Comparison of ENCODE assay signal across 8 cellular contexts in the genomic region with DNA sequence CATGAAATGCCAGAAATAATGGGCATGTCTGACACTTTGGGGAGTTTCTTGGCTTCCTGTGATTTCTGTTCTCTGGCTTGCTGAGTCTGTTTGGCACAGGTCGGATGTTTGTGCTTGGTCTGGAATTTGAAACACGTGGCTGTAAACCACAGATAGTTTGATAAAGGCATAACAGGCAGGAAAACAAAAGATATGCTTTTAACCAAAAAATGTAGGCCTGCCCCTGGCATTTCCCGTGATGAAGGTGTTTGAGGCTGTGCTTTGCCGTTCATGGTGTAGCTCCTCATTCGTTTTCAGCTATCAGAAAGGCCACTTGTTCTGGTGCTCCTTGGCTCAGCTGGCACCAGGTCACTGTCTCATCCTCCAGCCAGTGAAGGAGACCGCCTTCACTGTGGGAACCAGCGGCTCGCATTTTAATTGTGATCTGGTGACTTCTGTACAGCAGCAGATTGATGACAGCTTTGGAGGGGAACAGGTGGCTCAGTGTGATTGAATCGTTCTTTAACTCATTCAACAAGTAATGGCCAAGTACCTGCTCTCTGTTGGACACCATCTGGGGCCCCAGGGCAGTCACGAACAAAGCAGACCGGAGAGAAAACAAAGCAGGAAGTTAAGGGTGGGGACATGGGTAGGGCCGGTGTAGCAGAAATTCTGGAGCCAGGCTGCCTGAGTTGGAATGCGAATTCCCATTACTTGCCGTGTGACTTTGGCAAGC.
DNase-seq lines count a peak whose midpoint lies in the region; ATAC-seq, FAIRE-seq and TF ChIP-seq lines count a peak whose summit lies in the region.

No MANE protein-coding gene starts in this region.

- H3K4me1 Mint-ChIP-seq in activated T-cell treated with anti-CD3 and anti-CD28 coated beads, Interleukin-2, amount 50 U/mL, for 72 hours (ENCODE audit: low read depth), result peaks cover 84% of the 10 kb centered on the region
- peaks cover 63 to 76% (median 63%) of the 10 kb centered on the region in 3 donors for H3K4me1 Mint-ChIP-seq in naive B cell

- peaks cover 0 to 5% of the 10 kb centered on the region in 2 experiments for H3K36me3 ChIP-seq in SK-N-SH (replicated peaks in 1 of 2; ENCODE audit: control insufficient read depth in 1 of 2, insufficient read depth in 2 of 2, low read length in 1 of 2)
- H3K36me3 ChIP-seq in duodenal mucosa (ENCODE audit: control insufficient read depth in 1 of 2, insufficient read depth in 2 of 2, low read length in 2 of 2), result no peaks in the 10 kb centered on the region

- H3K4me2 ChIP-seq in SK-N-SH, result peak overlapping the region; percentile 74

- POLR2A ChIA-PET in SK-N-SH (lab: Yijun Ruan, JAX), result no interaction called here

- peaks cover 13 to 14% of the 10 kb centered on the region in 2 donors for H3K9me3 Mint-ChIP-seq in activated T-cell treated with anti-CD3 and anti-CD28 coated beads, Interleukin-2, amount 50 U/mL, for 72 hours
- H3K9me3 Mint-ChIP-seq in naive B cell, result peaks cover 10 to 31% (median 22%) of the 10 kb centered on the region in 7 donors

- peaks cover 68% of the 10 kb centered on the region for H4K20me1 ChIP-seq in SK-N-SH (ENCODE audit: insufficient read depth)

- H3K4me1 ChIP-seq in SK-N-SH (ENCODE audit: control insufficient read depth in 1 of 2, insufficient read depth in 2 of 2, low read depth in 1 of 2, low read length in 1 of 2) (peaks cover 30 to 42% of the 10 kb centered on the region in 2 experiments), duodenal mucosa (ENCODE audit: control insufficient read depth in 1 of 2, insufficient read depth in 2 of 2, low read length in 2 of 2) (peaks cover 44 to 46% of the 10 kb centered on the region in 2 donors)

- no peak for FAIRE-seq in D721Med (lab: Jason Lieb, UNC)

- ATAC-seq in activated T-cell treated with anti-CD3 and anti-CD28 coated beads, Interleukin-2, amount 50 U/mL, for 72 hours (replicated peaks in 1 of 2), result peak; percentile 21 to 29
- ATAC-seq in naive B cell (ENCODE audit: low read depth in 2 of 2) (no peak), HG03196 (IDR thresholded peaks at IDR 0.05; ENCODE audit: unreplicated experiment) (no peak)

- no peaks in the 10 kb centered on the region for H3K9me2 ChIP-seq in SK-N-SH

- TF ChIP-seq EP300 in SK-N-SH (IDR thresholded peaks at IDR 0.05; ENCODE audit: borderline replicate concordance in 1 of 2, low read depth in 1 of 2, low read length in 1 of 2), result peak; percentile 42 to 82; a peak in 2 of 4 replicates

- peak overlapping the region; percentile 91 for H3K27ac Mint-ChIP-seq in activated T-cell treated with anti-CD3 and anti-CD28 coated beads, Interleukin-2, amount 50 U/mL, for 72 hours
- peak overlapping the region; percentile 41 to 92 (median 82) for H3K27ac Mint-ChIP-seq in naive B cell

- peaks cover 14 to 26% of the 10 kb centered on the region in 2 donors for H3K36me3 Mint-ChIP-seq in activated T-cell treated with anti-CD3 and anti-CD28 coated beads, Interleukin-2, amount 50 U/mL, for 72 hours (ENCODE audit: insufficient read depth in 2 of 2)
- peaks cover 10 to 22% of the 10 kb centered on the region in 2 donors for H3K36me3 Mint-ChIP-seq in naive B cell

- H3K27ac ChIP-seq in SK-N-SH (ENCODE audit: low read depth in 2 of 2, low read length in 1 of 2) (peak overlapping the region; percentile 57 to 86), duodenal mucosa (ENCODE audit: low read depth, low read length) (no peak overlapping the region)

- H3K9me3 ChIP-seq in SK-N-SH (peaks cover 16% of the 10 kb centered on the region), duodenal mucosa (ENCODE audit: control insufficient read depth in 1 of 2, low read length in 2 of 2) (peaks cover 18 to 26% of the 10 kb centered on the region in 2 donors)

- H3K9ac ChIP-seq in SK-N-SH (no peak overlapping the region), duodenal mucosa (ENCODE audit: low read depth in 1 of 2, low read length in 2 of 2) (peak overlapping the region; percentile 23 to 37)

- H3K4me3 Mint-ChIP-seq in activated T-cell treated with anti-CD3 and anti-CD28 coated beads, Interleukin-2, amount 50 U/mL, for 72 hours, result peak overlapping the region; percentile 80 to 81
- peak overlapping the region in 7 of 8 donors; percentile 26 to 70 (median 57) for H3K4me3 Mint-ChIP-seq in naive B cell

- WGBS in SK-N-SH (ENCODE audit: low lambda C conversion rate), result 32% methylated on average over 14 of the region's 14 CpGs

- H3K27me3 ChIP-seq in SK-N-SH (ENCODE audit: insufficient read depth) (no peaks in the 10 kb centered on the region), duodenal mucosa (ENCODE audit: control insufficient read depth in 1 of 2, insufficient read depth in 2 of 2, low read length in 2 of 2) (no peaks in the 10 kb centered on the region)

- H3K27me3 Mint-ChIP-seq in activated T-cell treated with anti-CD3 and anti-CD28 coated beads, Interleukin-2, amount 50 U/mL, for 72 hours (ENCODE audit: low read depth), result no peaks in the 10 kb centered on the region
- H3K27me3 Mint-ChIP-seq in naive B cell, result no peaks in the 10 kb centered on the region

- peaks cover 96% of the 10 kb centered on the region for H3K79me2 ChIP-seq in SK-N-SH (ENCODE audit: insufficient read depth)

- CTCF ChIA-PET in SK-N-SH (lab: Yijun Ruan, JAX), result no interaction called here

- H3F3A ChIP-seq in SK-N-SH (replicated peaks; ENCODE audit: insufficient read depth), result peaks cover 12% of the 10 kb centered on the region

- H3K4me3 ChIP-seq in SK-N-SH (ENCODE audit: low read depth in 2 of 2, low read length in 1 of 2) (peak overlapping the region; percentile 11 to 20; a peak in 1 of 4 replicates), duodenal mucosa (ENCODE audit: low read depth in 1 of 2, low read length in 2 of 2) (peak overlapping the region in 1 of 2 donors; percentile 30)

- no peak for TF ChIP-seq RAD21 in SK-N-SH (IDR thresholded peaks at IDR 0.05; ENCODE audit: low read length)

- peak in 1 of 2 donors; percentile 8 for DNase-seq in activated T-cell treated with anti-CD3 and anti-CD28 coated beads, Interleukin-2, amount 50 U/mL, for 72 hours
- DNase-seq in activated T-cell treated with anti-CD3 and anti-CD28 coated beads, Interleukin-2, amount 50 U/mL, for 48 hours, result no peak
- peak; percentile 40 for DNase-seq in SK-N-SH
- DNase-seq in naive B cell, result no peak
- no peak for DNase-seq in D721Med (ENCODE audit: insufficient read length, low spot score)
- no peak for DNase-seq in NCI-H526 (lab: John Stamatoyannopoulos, UW)

- H2AFZ ChIP-seq in SK-N-SH (ENCODE audit: low read depth), result no peak overlapping the region

- no peak for TF ChIP-seq CTCF in SK-N-SH (IDR thresholded peaks at IDR 0.05)
- TF ChIP-seq CTCF in D721Med (IDR thresholded peaks at IDR 0.05; ENCODE audit: insufficient read depth, missing control alignments), result no peak

TF ChIP-seq in SK-N-SH, 30 proteins besides CTCF, POLR2A, EP300 and RAD21 (continues in another document):
- TF ChIP-seq NFIC (IDR thresholded peaks at IDR 0.05; ENCODE audit: borderline replicate concordance) (peak; percentile 93), TEAD4 (IDR thresholded peaks at IDR 0.05; ENCODE audit: borderline replicate concordance, insufficient read depth) (peak; percentile 92), GABPA (IDR thresholded peaks at IDR 0.05; ENCODE audit: low read depth) (no peak), USF1 (IDR thresholded peaks at IDR 0.05; ENCODE audit: borderline replicate concordance, low read depth) (peak; percentile 49; the same call in 1 of the 2 replicates), NRF1 (IDR thresholded peaks at IDR 0.05; ENCODE audit: low read depth, low read length) (no peak), SIN3A (IDR thresholded peaks at IDR 0.05; ENCODE audit: borderline replicate concordance, low read depth, low read length) (peak; percentile 74; the same call in 1 of the 2 replicates), MEF2A (IDR thresholded peaks at IDR 0.05; ENCODE audit: borderline replicate concordance, low read depth) (no peak), FOXM1 (IDR thresholded peaks at IDR 0.05; ENCODE audit: low read depth) (no peak), YY1 (IDR thresholded peaks at IDR 0.05; ENCODE audit: low read depth) (no peak), FOSL2 (IDR thresholded peaks at IDR 0.05; ENCODE audit: borderline replicate concordance, low read depth) (no peak; the same call in 1 of the 2 replicates), RCOR1 (IDR thresholded peaks at IDR 0.05; ENCODE audit: low read length) (no peak; the same call in 1 of the 2 replicates), JUND (IDR thresholded peaks at IDR 0.05) (peak; percentile 52; the same call in 1 of the 2 replicates), RFX5 (IDR thresholded peaks at IDR 0.05; ENCODE audit: low read length) (no peak), TAF1 (IDR thresholded peaks at IDR 0.05; ENCODE audit: borderline replicate concordance, low read depth, low read length) (no peak), GATA2 (CRISPR knock-in tag; IDR thresholded peaks at IDR 0.05) (0 out of 2 replicates have a peak, but pooled peaks have one; percentile 35), MAX (IDR thresholded peaks at IDR 0.05; ENCODE audit: low read depth) (peak; percentile 77), RXRA (IDR thresholded peaks at IDR 0.05; ENCODE audit: borderline replicate concordance, low read depth) (no peak), SMC3 (IDR thresholded peaks at IDR 0.05; ENCODE audit: low read depth, low read length) (no peak)
- TF ChIP-seq, protein P1, sequence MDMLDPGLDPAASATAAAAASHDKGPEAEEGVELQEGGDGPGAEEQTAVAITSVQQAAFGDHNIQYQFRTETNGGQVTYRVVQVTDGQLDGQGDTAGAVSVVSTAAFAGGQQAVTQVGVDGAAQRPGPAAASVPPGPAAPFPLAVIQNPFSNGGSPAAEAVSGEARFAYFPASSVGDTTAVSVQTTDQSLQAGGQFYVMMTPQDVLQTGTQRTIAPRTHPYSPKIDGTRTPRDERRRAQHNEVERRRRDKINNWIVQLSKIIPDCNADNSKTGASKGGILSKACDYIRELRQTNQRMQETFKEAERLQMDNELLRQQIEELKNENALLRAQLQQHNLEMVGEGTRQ (IDR thresholded peaks at IDR 0.05; ENCODE audit: borderline replicate concordance, low read depth, low read length), result no peak

Comparison
In these comparisons a context has a peak if more than half of its experiments do, and no peak if none do; other contexts are left out.
1. ATAC-seq: peak in activated T-cell treated with anti-CD3 and anti-CD28 coated beads, Interleukin-2, amount 50 U/mL, for 72 hours (2 of 2); none in naive B cell (0 of 2) and HG03196 (single experiment).